20 cellular contexts compared by ENCODE assay signal in the genomic region with DNA sequence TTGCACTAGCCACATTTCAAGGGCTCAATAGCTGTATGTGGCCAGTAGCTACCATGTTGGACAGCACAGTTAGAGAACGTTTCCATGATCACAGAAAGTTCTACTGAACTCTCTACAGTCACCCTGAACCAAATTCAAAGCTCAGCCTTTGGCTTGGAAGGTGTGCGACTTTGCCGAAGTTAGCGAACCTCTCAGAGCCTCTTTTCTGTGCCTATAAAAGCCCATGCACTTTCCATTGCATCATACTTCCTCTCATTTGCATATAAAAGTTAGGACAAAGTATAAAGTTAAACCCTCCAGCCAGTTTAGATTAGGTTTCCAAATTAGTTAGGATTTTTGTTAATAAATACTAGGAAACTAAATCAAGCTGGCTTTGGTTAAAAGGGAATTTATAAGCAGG. TPM values are rescaled to one million over a fixed set of nuclear protein-coding genes. Genes with fewer than 3 reads are reported as not detected.
DNase-seq lines count a peak whose midpoint lies in the region; ATAC-seq, FAIRE-seq and TF ChIP-seq lines count a peak whose summit lies in the region.
"Had no signal": no experiment of that assay in that cellular context is flagged by ENCODE, and none has a peak within 500 bp of the region (broad histone marks: within the 10 kb centered on the region; RNA-seq: fewer than 3 reads in every experiment).

No MANE protein-coding gene starts in this region.

- H3F3A ChIP-seq in SK-N-SH (replicated peaks; ENCODE audit: insufficient read depth) = peaks cover 19% of the 10 kb centered on the region

- no peak for DNase-seq in SK-N-SH
- DNase-seq in K562 (ENCODE audit: extremely low read depth in 1 of 4, low spot score in 3 of 4) = no peak
- no peak for DNase-seq in lower lobe of right lung
- no peak for DNase-seq in upper lobe of right lung
- no peak for DNase-seq in 8988T
- no peak for DNase-seq in inferior parietal cortex (ENCODE audit: extremely low spot score)
- no peak for DNase-seq in ACHN
- DNase-seq: activated CD4-positive, alpha-beta T cell treated with anti-CD3 and anti-CD28 coated beads, Interleukin-2, amount 50 U/mL, for 4 hours; C1 segment of cervical spinal cord; effector CD4-positive, alpha-beta T cell; Karpas-422; NCI-H1105 treated with DMSO at 0.1 percent for 48 hours; NCI-H510A treated with DMSO at 0.1 percent for 48 hours; occipital lobe; T-helper 2 cell had no signal

- no peaks in the 10 kb centered on the region for H4K20me1 ChIP-seq in SK-N-SH (ENCODE audit: insufficient read depth)
- no peaks in the 10 kb centered on the region for H4K20me1 ChIP-seq in K562 (replicated peaks; ENCODE audit: control insufficient read depth, insufficient read depth, low read length)

- intact Hi-C loops in K562 (cut with micrococcal nuclease) (no loop called here), lower lobe of right lung (cut with DNase I) (no loop called here), upper lobe of right lung (cut with DNase I) (no loop called here)

- TF ChIP-seq RAD21 in SK-N-SH (IDR thresholded peaks at IDR 0.05; ENCODE audit: low read length) (no peak), K562 (CRISPR knock-in tag; conservative IDR thresholded peaks at IDR 0.05 in 1 of 2, IDR thresholded peaks at IDR 0.05 in 1 of 2) (no peak)

- in situ Hi-C loops in K562 (cut with MboI) = no loop called here
- in situ Hi-C loops in ACHN (cut with HindIII; ENCODE audit: low pct_ligation_motif_present, low pct_unique_long_range_greater_than_20kb, low sequenced_read_pairs) = no loop called here

- peak overlapping the region; percentile 25 for H3K4me2 ChIP-seq in SK-N-SH
- no peak overlapping the region for H3K4me2 ChIP-seq in K562 (ENCODE audit: insufficient read depth, low read length)

- 96% methylated on average over 4 of the region's 4 CpGs for WGBS in SK-N-SH (ENCODE audit: low lambda C conversion rate)
- 64% methylated on average over 4 of the region's 4 CpGs for WGBS in K562 (ENCODE audit: insufficient coverage, low coverage, missing lambda C conversion rate)

- H3K4me1 ChIP-seq in SK-N-SH (ENCODE audit: control insufficient read depth in 1 of 2, insufficient read depth in 2 of 2, low read depth in 1 of 2, low read length in 1 of 2) (peaks cover 14 to 20% of the 10 kb centered on the region in 2 experiments; a peak in 3 of 4 replicates), K562 (replicated peaks in 1 of 2; ENCODE audit: control insufficient read depth in 2 of 2, insufficient read depth in 2 of 2, low read length in 2 of 2) (peaks cover 12% of the 10 kb centered on the region in 2 experiments; a peak in 4 of 5 replicates), lower lobe of right lung (peaks cover 21% of the 10 kb centered on the region), upper lobe of right lung (peaks cover 24% of the 10 kb centered on the region)

- H3K9me1 ChIP-seq in K562 (ENCODE audit: control insufficient read depth, insufficient read depth, low read length) = no peaks in the 10 kb centered on the region

- H2AFZ ChIP-seq in SK-N-SH (ENCODE audit: low read depth) = peak overlapping the region; percentile 72
- H2AFZ ChIP-seq in K562 (ENCODE audit: low read depth, low read length) = peak overlapping the region; percentile 54

- H3K9me2 ChIP-seq in SK-N-SH = no peaks in the 10 kb centered on the region

- H3K9ac ChIP-seq in SK-N-SH (no peak overlapping the region), K562 (ENCODE audit: insufficient read depth in 1 of 2, low read depth in 2 of 2, low read length in 2 of 2) (no peak overlapping the region)

- H3K27ac ChIP-seq in SK-N-SH (ENCODE audit: low read depth in 2 of 2, low read length in 1 of 2) (peak overlapping the region in 1 of 2 experiments; percentile 96; a peak in 2 of 4 replicates), K562 (ENCODE audit: extremely low read depth, low read depth, low read length) (no peak overlapping the region), lower lobe of right lung (peak overlapping the region; percentile 77), upper lobe of right lung (peak overlapping the region; percentile 82)

- no peak for FAIRE-seq in K562 (lab: Jason Lieb, UNC)

- no TSS peak for BruUV-seq in K562 (replicated peaks; lab: Mats Ljungman, UMichigan)

- TF ChIP-seq CTCF in SK-N-SH (IDR thresholded peaks at IDR 0.05) (no peak), K562 (IDR thresholded peaks at IDR 0.05 in 2 of 3, conservative IDR thresholded peaks at IDR 0.05 in 1 of 3; ENCODE audit: insufficient read depth in 2 of 3, low read depth in 1 of 3, low read length in 3 of 3) (no peak), lower lobe of right lung (IDR thresholded peaks at IDR 0.05) (no peak), upper lobe of right lung (IDR thresholded peaks at IDR 0.05) (no peak)

- H3K36me3 ChIP-seq in SK-N-SH (replicated peaks in 1 of 2; ENCODE audit: control insufficient read depth in 1 of 2, insufficient read depth in 2 of 2, low read length in 1 of 2) (no peaks in the 10 kb centered on the region), K562 (ENCODE audit: control insufficient read depth, insufficient read depth, low read length) (no peaks in the 10 kb centered on the region), lower lobe of right lung (no peaks in the 10 kb centered on the region), upper lobe of right lung (no peaks in the 10 kb centered on the region)

- H3K4me3 ChIP-seq in SK-N-SH (ENCODE audit: low read depth in 2 of 2, low read length in 1 of 2) (no peak overlapping the region), K562 (no peak overlapping the region), lower lobe of right lung (no peak overlapping the region), upper lobe of right lung (no peak overlapping the region)

- no peaks in the 10 kb centered on the region for H3K79me2 ChIP-seq in SK-N-SH (ENCODE audit: insufficient read depth)
- H3K79me2 ChIP-seq in K562 (ENCODE audit: control insufficient read depth, insufficient read depth, low read length) = no peaks in the 10 kb centered on the region

- H3K27me3 ChIP-seq in SK-N-SH (ENCODE audit: insufficient read depth) (no peaks in the 10 kb centered on the region), K562 (ENCODE audit: control insufficient read depth in 2 of 2, insufficient read depth in 2 of 2, low read length in 2 of 2) (no peaks in the 10 kb centered on the region; a peak in 1 of 5 replicates), lower lobe of right lung (ENCODE audit: low read depth) (no peaks in the 10 kb centered on the region), upper lobe of right lung (no peaks in the 10 kb centered on the region)

- CTCF ChIA-PET in SK-N-SH (lab: Yijun Ruan, JAX) (interaction anchor here (1.0 kb wide), 1 partner anchor 32 kb away, joined by 4 read pairs; no protein-coding TSS in a partner anchor), K562 (lab: Yijun Ruan, JAX; ENCODE audit: low intra/inter-chr PET ratio) (no interaction called here)

- no peaks in the 10 kb centered on the region for H3K9me3 ChIP-seq in SK-N-SH
- H3K9me3 ChIP-seq in K562 (replicated peaks; ENCODE audit: control insufficient read depth, insufficient read depth, low read depth, low read length) = no peaks in the 10 kb centered on the region
- no peaks in the 10 kb centered on the region for H3K9me3 ChIP-seq in lower lobe of right lung
- no peaks in the 10 kb centered on the region for H3K9me3 ChIP-seq in upper lobe of right lung

- TF ChIP-seq EP300 in SK-N-SH (IDR thresholded peaks at IDR 0.05; ENCODE audit: borderline replicate concordance in 1 of 2, low read depth in 1 of 2, low read length in 1 of 2) = no peak
- no peak for TF ChIP-seq EP300 in K562 (IDR thresholded peaks at IDR 0.05; ENCODE audit: low read length)

- ATAC-seq in SK-N-SH treated with all-trans-retinoic acid at 6 μM for 48 hours = no peak
- no peak for ATAC-seq in K562
- ATAC-seq in lower lobe of right lung = no peak
- no peak for ATAC-seq in upper lobe of right lung
- ATAC-seq: Right ventricle myocardium inferior had no signal

- POLR2A ChIA-PET in SK-N-SH (lab: Yijun Ruan, JAX) (no interaction called here), K562 (lab: Yijun Ruan, JAX) (interaction anchor here (0.8 kb wide), 1 partner anchor 14 kb away, joined by 4 read pairs; no protein-coding TSS in a partner anchor)

- no peak for TF ChIP-seq POLR2A in K562 (conservative IDR thresholded peaks at IDR 0.05)

RNA-seq across cellular contexts. Expression of gene SLC1A7, which starts 4.7 kb away (rescaled TPM):
- polyA plus RNA-seq in SK-N-SH (2012; rRNA removed) (not detected in 2 replicates), K562 (2011; rRNA removed) (0.07 and 0.08 TPM in 2 replicates), K562 (2014; fragmentation: Illumina TruSeq; extraction: Trizol) (0.06 TPM in 1 of 2 replicates, not detected in the other), K562 (2014; fragmentation: Nextera tagmentation; extraction: Ambion mirVana) (not detected), K562 (2014; rRNA removed) (not detected in 2 replicates)
- not detected in 2 replicates for polyA plus RNA-seq in SK-N-SH (2012; cell fraction: cytosol; rRNA removed)
- 0.02 and 0.04 TPM in 2 replicates for polyA plus RNA-seq in SK-N-SH (2012; cell fraction: nucleus; rRNA removed)
- not detected in 2 replicates for total RNA-seq in K562 (2011; cell fraction: chromatin; rRNA removed; ENCODE audit: low replicate concordance)
- total RNA-seq in K562 (2011; cell fraction: nucleolus; rRNA removed) = not detected in 2 replicates
- not detected in 2 replicates for total RNA-seq in K562 (2011; cell fraction: nucleoplasm; rRNA removed)
- total RNA-seq in K562 (2014; rRNA removed) (0.16 TPM in 1 of 2 replicates, not detected in the other), K562 (2014; rRNA removed; fragmentation: Illumina TruSeq; extraction: Trizol) (not detected in 2 replicates), K562 (2015; rRNA removed; fragmentation: Illumina TruSeq; extraction: Trizol) (not detected in 2 replicates), K562 (2021) (not detected in 2 replicates), lower lobe of right lung (0.68 TPM), upper lobe of right lung (0.26 TPM)
- polyA plus RNA-seq in K562 (2011; cell fraction: cytosol; rRNA removed) = 0.01 and 0.22 TPM in 2 replicates
- polyA plus RNA-seq in K562 (2011; cell fraction: nucleus; rRNA removed) = 0.13 and 0.40 TPM in 2 replicates
- 0.09 and 0.14 TPM in 2 replicates for polyA plus RNA-seq in K562 (2012)
- polyA minus RNA-seq in K562 (2011; rRNA and poly(A)+ RNA removed) = not detected in 2 replicates
- polyA minus RNA-seq in K562 (2011; cell fraction: cytosol; rRNA and poly(A)+ RNA removed) = not detected in 2 replicates
- 0.11 and 0.13 TPM in 2 replicates for polyA minus RNA-seq in K562 (2011; cell fraction: nucleus; rRNA and poly(A)+ RNA removed)
- total RNA-seq: glomerular endothelial cell, lower leg skin, occipital lobe, Right ventricle myocardium inferior, urinary bladder had no signal

RNA-seq across cellular contexts. Expression of gene CPT2, which starts 49.5 kb away (rescaled TPM):
- 18.6 and 21.3 TPM in 2 replicates for polyA plus RNA-seq in SK-N-SH (2012; rRNA removed)
- polyA plus RNA-seq in SK-N-SH (2012; cell fraction: cytosol; rRNA removed) = 14.1 and 18.5 TPM in 2 replicates
- polyA plus RNA-seq in SK-N-SH (2012; cell fraction: nucleus; rRNA removed) = 7.5 and 10.6 TPM in 2 replicates
- total RNA-seq in K562 (2011; cell fraction: chromatin; rRNA removed; ENCODE audit: low replicate concordance) = 24.8 and 27.4 TPM in 2 replicates
- total RNA-seq in K562 (2011; cell fraction: nucleolus; rRNA removed) = 13.9 and 18.3 TPM in 2 replicates
- total RNA-seq in K562 (2011; cell fraction: nucleoplasm; rRNA removed) = 18.3 and 20.3 TPM in 2 replicates
- total RNA-seq in K562 (2014; rRNA removed) = 19.7 and 22.9 TPM in 2 replicates
- total RNA-seq in K562 (2014; rRNA removed; fragmentation: Illumina TruSeq; extraction: Trizol) = 16.8 and 17.8 TPM in 2 replicates
- total RNA-seq in K562 (2015; rRNA removed; fragmentation: Illumina TruSeq; extraction: Trizol) = 17.2 and 17.9 TPM in 2 replicates
- total RNA-seq in K562 (2021) = 16.9 and 22.2 TPM in 2 replicates
- 16.7 and 27.1 TPM in 2 replicates for polyA plus RNA-seq in K562 (2011; rRNA removed)
- polyA plus RNA-seq in K562 (2011; cell fraction: cytosol; rRNA removed) = 21.4 and 24.5 TPM in 2 replicates
- 8.2 and 9.6 TPM in 2 replicates for polyA plus RNA-seq in K562 (2011; cell fraction: nucleus; rRNA removed)
- polyA plus RNA-seq in K562 (2012) = 16.1 and 29.9 TPM in 2 replicates
- 23.8 and 25.1 TPM in 2 replicates for polyA plus RNA-seq in K562 (2014; fragmentation: Illumina TruSeq; extraction: Trizol)
- 1 to 10 TPM; 7.6 to 7.9 TPM for polyA plus RNA-seq in K562 (2014; fragmentation: Nextera tagmentation; extraction: Ambion mirVana)
- polyA plus RNA-seq in K562 (2014; rRNA removed) = 15.2 and 16.7 TPM in 2 replicates
- polyA minus RNA-seq in K562 (2011; rRNA and poly(A)+ RNA removed) = 19.4 and 20.8 TPM in 2 replicates
- 12.1 and 12.5 TPM in 2 replicates for polyA minus RNA-seq in K562 (2011; cell fraction: cytosol; rRNA and poly(A)+ RNA removed)
- 6.9 and 10.6 TPM in 2 replicates for polyA minus RNA-seq in K562 (2011; cell fraction: nucleus; rRNA and poly(A)+ RNA removed)
- 26.3 TPM for total RNA-seq in lower lobe of right lung
- total RNA-seq in upper lobe of right lung = 24.1 TPM
